8 cellular contexts compared by ENCODE assay signal in genomic region chr2:135052042-135052876, GRCh38. TPM values are rescaled to one million over a fixed set of nuclear protein-coding genes. Genes with fewer than 3 reads are reported as not detected.
DNase-seq lines count a peak whose midpoint lies in the region; ATAC-seq and TF ChIP-seq lines count a peak whose summit lies in the region.

RAB3GAP1 (plus strand) TSS chr2:135052292; CDS start chr2:135052308, 16 bp downstream.

- peaks cover 42% of the 10 kb centered on the region for H3K36me3 Mint-ChIP-seq in Calu3 (ENCODE audit: insufficient read depth, unreplicated experiment)

- H3K4me3 Mint-ChIP-seq in Calu3 (ENCODE audit: low read depth, unreplicated experiment), result peak within 1 kb of the TSS; percentile 98

- peak within 1 kb of the TSS; percentile 88 for H3K4me3 ChIP-seq in HUES48 (ENCODE audit: low read depth, low read length)
- peak within 1 kb of the TSS; percentile 92 for H3K4me3 ChIP-seq in OCI-LY7 (ENCODE audit: low read depth, low read length, poor library complexity, severe bottlenecking)
- peak within 1 kb of the TSS; percentile 99 for H3K4me3 ChIP-seq in epithelial cell of esophagus (ENCODE audit: low read length)
- H3K4me3 ChIP-seq in mononuclear cell (ENCODE audit: low read length), result peak within 1 kb of the TSS; percentile 89

- TF ChIP-seq CTCF in Calu3 (IDR thresholded peaks at IDR 0.05; ENCODE audit: unreplicated experiment) (no peak), OCI-LY7 (conservative IDR thresholded peaks at IDR 0.05; ENCODE audit: low read length) (no peak; the same call in 1 of the 2 replicates), epithelial cell of esophagus (IDR thresholded peaks at IDR 0.05; ENCODE audit: insufficient read depth, low read depth, low read length, missing control alignments) (no peak)

- H3K27me3 ChIP-seq in HUES48 (ENCODE audit: control insufficient read depth, insufficient read depth, low read length), result no peaks in the 10 kb centered on the region
- no peaks in the 10 kb centered on the region for H3K27me3 ChIP-seq in mononuclear cell (ENCODE audit: insufficient read depth, low read length)

- intact Hi-C loops in Calu3 (cut with micrococcal nuclease; ENCODE audit: unreplicated experiment), result loop anchor here (5.0 kb wide), 2 partner anchors 40 to 70 kb away; no protein-coding TSS in a partner anchor
- intact Hi-C loops in OCI-LY7 (cut with micrococcal nuclease; ENCODE audit: unreplicated experiment), result loop anchor here (1.0 to 10.0 kb wide), 5 partner anchors 200 to 1343 kb away; partner anchors contain the start of genes R3HDM1, UBXN4 and ZRANB3

- H3K9me3 Mint-ChIP-seq in Calu3 (ENCODE audit: low read depth, unreplicated experiment), result no peaks in the 10 kb centered on the region

- peaks cover 62% of the 10 kb centered on the region for H3K4me1 Mint-ChIP-seq in Calu3 (ENCODE audit: low read depth, unreplicated experiment)

- peak within 1 kb of the TSS; percentile 98 for H2AFZ ChIP-seq in OCI-LY7 (ENCODE audit: low read length)

- peak; percentile 75 for DNase-seq in Calu3
- peak; percentile 86 for DNase-seq in OCI-LY7 (ENCODE audit: low spot score)
- peak; percentile 80 for DNase-seq in activated T-cell treated with anti-CD3 and anti-CD28 coated beads for 1 hour (ENCODE audit: low read depth)
- peak; percentile 92 for DNase-seq in epithelial cell of esophagus (ENCODE audit: low read depth)
- DNase-seq in stimulated activated CD8-positive, alpha-beta memory T cell treated with anti-CD3 and anti-CD28 coated beads, Interleukin-2, amount 100 ng/mL, for 48 hours (ENCODE audit: low read depth in 2 of 2), result peak; percentile 85 to 88

- H3K27me3 Mint-ChIP-seq in Calu3 (ENCODE audit: unreplicated experiment), result no peaks in the 10 kb centered on the region

- H3K27ac ChIP-seq in HUES48 (ENCODE audit: low read depth, low read length), result peak within 1 kb of the TSS; percentile 96
- H3K27ac ChIP-seq in OCI-LY7 (ENCODE audit: low read depth, low read length, poor library complexity, severe bottlenecking), result peak within 1 kb of the TSS; percentile 89

- peak within 1 kb of the TSS; percentile 99 for H3K27ac Mint-ChIP-seq in Calu3 (ENCODE audit: unreplicated experiment)

- H3K9me3 ChIP-seq in HUES48 (ENCODE audit: control insufficient read depth, insufficient read depth, low read length), result no peaks in the 10 kb centered on the region
- no peaks in the 10 kb centered on the region; the same call in 1 of the 2 replicates for H3K9me3 ChIP-seq in OCI-LY7 (ENCODE audit: low read length)
- H3K9me3 ChIP-seq in mononuclear cell (ENCODE audit: low read depth, low read length), result no peaks in the 10 kb centered on the region

- peaks cover 50% of the 10 kb centered on the region for H3K79me2 ChIP-seq in OCI-LY7 (ENCODE audit: insufficient read depth, low read depth, low read length)

- peak within 1 kb of the TSS; percentile 78 for H3K4me2 ChIP-seq in OCI-LY7 (ENCODE audit: low read length)

- POLR2A ChIA-PET in OCI-LY7 (lab: Charles Lee), result interaction anchor here (0.5 to 1.0 kb wide), 5 partner anchors 34 to 1342 kb away, joined by 3 to 4 read pairs (median 3); no protein-coding TSS in a partner anchor

- peak; percentile 81 for ATAC-seq in GM21423 (IDR thresholded peaks at IDR 0.05; ENCODE audit: unreplicated experiment)

- CTCF ChIA-PET in Calu3 (lab: Charles Lee), result interaction anchor here (0.6 kb wide), 2 partner anchors 69 to 74 kb away, joined by 3 to 4 read pairs; no protein-coding TSS in a partner anchor
- CTCF ChIA-PET in OCI-LY7 (lab: Charles Lee; ENCODE audit: unreplicated experiment), result no interaction called here

- H3K4me1 ChIP-seq in HUES48 (ENCODE audit: control insufficient read depth, insufficient read depth, low read length), result peaks cover 7% of the 10 kb centered on the region; the same call in 1 of the 2 replicates
- H3K4me1 ChIP-seq in OCI-LY7 (ENCODE audit: insufficient read depth, low read length, poor library complexity, severe bottlenecking), result peaks cover 37% of the 10 kb centered on the region
- H3K4me1 ChIP-seq in mononuclear cell (ENCODE audit: insufficient read depth, low read length), result peaks cover 22% of the 10 kb centered on the region

- TSS peak; percentile 77 for BruUV-seq in Calu3 (replicated peaks; lab: Mats Ljungman, UMichigan)
- no TSS peak for BruUV-seq in OCI-LY7 (replicated peaks; lab: Mats Ljungman, UMichigan)

- peak within 1 kb of the TSS; percentile 92 for H3K9ac ChIP-seq in HUES48 (ENCODE audit: low read depth, low read length)

- H3K36me3 ChIP-seq in HUES48 (ENCODE audit: control insufficient read depth, insufficient read depth, low read length), result peaks cover 12% of the 10 kb centered on the region; the same call in 1 of the 2 replicates
- H3K36me3 ChIP-seq in OCI-LY7 (ENCODE audit: insufficient read depth, low read length), result peaks cover 35% of the 10 kb centered on the region

- peaks cover 16% of the 10 kb centered on the region for H4K20me1 ChIP-seq in OCI-LY7 (ENCODE audit: insufficient read depth, low read length)

- no peaks in the 10 kb centered on the region for H3K9me2 ChIP-seq in OCI-LY7 (ENCODE audit: insufficient read depth, low read length)

RNA-seq across cellular contexts. Expression of gene RAB3GAP1, which starts in this region (rescaled TPM):
- total RNA-seq in Calu3 (2022) (47.6 and 50.6 TPM in 2 replicates), OCI-LY7 (2022) (63.6 and 69.8 TPM in 2 replicates), mononuclear cell (72.3 TPM)
- total RNA-seq in OCI-LY7 (2014; rRNA removed; shearing (Covaris generic)), result 40.2 and 49.2 TPM in 2 replicates

Comparison
In these comparisons a context has a peak if more than half of its experiments do, and no peak if none do; other contexts are left out.
1. Peak in every context shown above with its lines: DNase-seq, ATAC-seq, H3K4me3 ChIP-seq and H3K27ac ChIP-seq.